In the genomic region with DNA sequence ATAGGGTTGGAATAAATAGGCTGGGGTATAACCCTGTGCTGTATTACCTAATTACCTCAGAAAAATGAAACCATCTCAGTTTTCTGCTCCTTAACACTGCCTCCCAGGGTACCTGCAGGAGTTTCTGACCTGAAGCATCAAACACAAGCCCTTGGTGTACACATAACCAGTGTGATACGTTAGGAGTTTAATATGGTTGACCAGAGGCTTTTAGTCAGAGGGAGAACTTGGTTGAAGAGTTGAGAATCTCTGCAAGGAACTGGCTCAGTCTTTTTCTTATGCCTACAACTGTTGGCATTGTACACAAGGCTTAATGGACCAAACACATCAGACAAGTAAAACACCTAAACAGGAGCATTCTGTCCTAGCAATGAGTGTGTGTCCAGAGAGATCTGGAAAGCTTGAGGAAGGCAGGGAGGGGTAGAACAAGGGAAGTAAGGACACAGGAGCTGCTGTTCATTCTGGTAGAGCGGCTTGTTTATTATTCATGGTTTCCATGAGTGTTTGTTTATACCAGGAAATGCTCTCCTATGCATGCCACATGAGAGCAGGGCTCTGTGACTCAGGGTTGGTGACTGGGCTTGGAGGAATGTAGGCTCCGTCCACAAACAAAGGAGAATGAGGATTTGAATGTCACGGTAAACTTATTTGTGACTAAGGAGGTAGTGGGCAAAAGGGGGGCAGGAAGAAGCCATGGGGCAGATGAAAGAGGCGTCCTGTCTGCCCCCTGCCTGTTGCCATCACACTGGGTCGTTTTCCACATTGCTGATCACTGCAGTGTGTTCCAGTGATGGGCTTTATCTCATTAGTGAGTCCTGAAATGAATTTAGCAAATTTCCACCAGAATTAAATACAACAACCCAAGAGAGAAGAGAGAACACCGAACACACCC, we compare ENCODE assay signal across 8 cellular contexts. TPM values are rescaled to one million over a fixed set of nuclear protein-coding genes. Genes with fewer than 3 reads are reported as not detected.
DNase-seq lines count a peak whose midpoint lies in the region; ATAC-seq, FAIRE-seq and TF ChIP-seq lines count a peak whose summit lies in the region.

No MANE protein-coding gene starts in this region.

- dilution Hi-C loops in keratinocyte (cut with MboI; ENCODE audit: extremely low pct_ligation_motif_present, low sequenced_read_pairs), result no loop called here

- H3K9ac ChIP-seq in keratinocyte (ENCODE audit: control insufficient read depth, extremely low read depth, insufficient read depth, low read length), result peak overlapping the region; percentile 48

- peak; percentile 30 for DNase-seq in NCI-H748 (lab: John Stamatoyannopoulos, UW; ENCODE audit: unreplicated experiment)
- no peak for DNase-seq in NCI-H748 treated with DMSO at 0.1 percent for 48 hours (lab: John Stamatoyannopoulos, UW)
- peak; percentile 97 for DNase-seq in astrocyte of the spinal cord (ENCODE audit: low read depth, low spot score)
- DNase-seq in keratinocyte (ENCODE audit: low read depth, low spot score), result peak; percentile 87
- DNase-seq in upper lobe of right lung, result no peak
- DNase-seq in MV-4-11 (lab: John Stamatoyannopoulos, UW), result no peak

- H4K20me1 ChIP-seq in keratinocyte (ENCODE audit: control insufficient read depth, extremely low read depth, insufficient read depth, low read length), result no peaks in the 10 kb centered on the region

- FAIRE-seq in keratinocyte (lab: Jason Lieb, UNC), result peak; percentile 89

- H3K36me3 ChIP-seq in keratinocyte (ENCODE audit: control insufficient read depth in 2 of 2, extremely low read depth in 1 of 2, insufficient read depth in 2 of 2, low read length in 2 of 2) (no peaks in the 10 kb centered on the region), upper lobe of right lung (no peaks in the 10 kb centered on the region)

- H3K27me3 ChIP-seq in keratinocyte (ENCODE audit: control insufficient read depth, extremely low read depth, insufficient read depth, low read length) (peaks cover 8% of the 10 kb centered on the region), upper lobe of right lung (no peaks in the 10 kb centered on the region)

- H3K4me1 ChIP-seq in keratinocyte (ENCODE audit: control insufficient read depth, extremely low read depth, insufficient read depth, low read length), result peaks cover 15% of the 10 kb centered on the region
- peaks cover 8% of the 10 kb centered on the region for H3K4me1 ChIP-seq in upper lobe of right lung

- peak overlapping the region; percentile 80 for H2AFZ ChIP-seq in keratinocyte (ENCODE audit: control insufficient read depth, low read length)

- H3K27ac ChIP-seq in keratinocyte (ENCODE audit: control insufficient read depth, insufficient read depth, low read length) (peak overlapping the region; percentile 63), upper lobe of right lung (peak overlapping the region; percentile 65)

- H3K4me2 ChIP-seq in keratinocyte (ENCODE audit: control insufficient read depth, extremely low read depth, insufficient read depth, low read depth, low read length), result peak overlapping the region; percentile 75

- no peak overlapping the region for H3K4me3 ChIP-seq in astrocyte of the spinal cord (ENCODE audit: low read depth, low read length)
- peak overlapping the region in 2 of 3 experiments; percentile 19 to 35 for H3K4me3 ChIP-seq in keratinocyte (ENCODE audit: control insufficient read depth in 2 of 3, extremely low read depth in 1 of 3, insufficient read depth in 2 of 3, low read depth in 1 of 3, low read length in 3 of 3)
- H3K4me3 ChIP-seq in upper lobe of right lung, result no peak overlapping the region

- no peaks in the 10 kb centered on the region for H3K9me3 ChIP-seq in keratinocyte (ENCODE audit: control insufficient read depth, low read depth, low read length)
- H3K9me3 ChIP-seq in upper lobe of right lung, result no peaks in the 10 kb centered on the region

- no peaks in the 10 kb centered on the region for H3K79me2 ChIP-seq in keratinocyte (ENCODE audit: control insufficient read depth, insufficient read depth, low read length)

- TF ChIP-seq CTCF in astrocyte of the spinal cord (IDR thresholded peaks at IDR 0.05; ENCODE audit: low read depth, low read length) (no peak), keratinocyte (optimal IDR thresholded peaks at IDR 0.05 in 1 of 3, IDR thresholded peaks at IDR 0.05 in 1 of 3, conservative IDR thresholded peaks at IDR 0.05 in 1 of 3; ENCODE audit: extremely low read depth in 1 of 3, insufficient read depth in 2 of 3, low read length in 3 of 3) (peak in 1 of 3 experiments; percentile 25), upper lobe of right lung (IDR thresholded peaks at IDR 0.05) (no peak)

- H3K9me1 ChIP-seq in keratinocyte (ENCODE audit: control insufficient read depth, extremely low read depth, insufficient read depth, low read length), result no peaks in the 10 kb centered on the region

- ATAC-seq in upper lobe of right lung (peak; percentile 92), GM18861 (IDR thresholded peaks at IDR 0.05; ENCODE audit: unreplicated experiment) (no peak), GM19324 (IDR thresholded peaks at IDR 0.05; ENCODE audit: low FRiP score, unreplicated experiment) (no peak)

- in situ Hi-C loops in astrocyte of the spinal cord (cut with HindIII; ENCODE audit: low sequenced_read_pairs), result no loop called here

- intact Hi-C loops in upper lobe of right lung (cut with DNase I), result no loop called here

RNA-seq across cellular contexts. Expression of gene SPATA13, which starts 11.9 kb away (rescaled TPM):
- 0.23 to 1.2 TPM (median 0.49 TPM) in 3 replicates for polyA plus RNA-seq in keratinocyte
- polyA plus RNA-seq in keratinocyte (2011; ENCODE audit: low read depth), result 0.51 TPM
- 0.19 and 0.55 TPM in 2 replicates for polyA plus RNA-seq in keratinocyte (2011; cell fraction: cytosol; rRNA removed)
- 0.76 and 1.4 TPM in 2 replicates for polyA plus RNA-seq in keratinocyte (2011; cell fraction: nucleus; rRNA removed)
- polyA plus RNA-seq in keratinocyte (2012; ENCODE audit: low replicate concordance), result 0.56 and 0.74 TPM in 2 replicates
- 1.1 to 1.4 TPM (median 1.3 TPM) in 3 replicates for polyA minus RNA-seq in keratinocyte
- polyA minus RNA-seq in keratinocyte (2011; cell fraction: cytosol; rRNA and poly(A)+ RNA removed), result 1.3 TPM
- 0.53 and 2.5 TPM in 2 replicates for polyA minus RNA-seq in keratinocyte (2011; cell fraction: nucleus; rRNA and poly(A)+ RNA removed)
- 34.4 TPM for total RNA-seq in upper lobe of right lung

Comparison
In these comparisons a context has a peak if more than half of its experiments do, and no peak if none do; other contexts are left out.
1. DNase-seq: peak in NCI-H748 (single experiment), astrocyte of the spinal cord (single experiment) and keratinocyte (single experiment); none in NCI-H748 treated with DMSO at 0.1 percent for 48 hours (single experiment), upper lobe of right lung (single experiment) and MV-4-11 (single experiment).
2. H3K4me3 ChIP-seq: peak in keratinocyte (2 of 3); none in astrocyte of the spinal cord (single experiment) and upper lobe of right lung (single experiment).